In the genomic region with DNA sequence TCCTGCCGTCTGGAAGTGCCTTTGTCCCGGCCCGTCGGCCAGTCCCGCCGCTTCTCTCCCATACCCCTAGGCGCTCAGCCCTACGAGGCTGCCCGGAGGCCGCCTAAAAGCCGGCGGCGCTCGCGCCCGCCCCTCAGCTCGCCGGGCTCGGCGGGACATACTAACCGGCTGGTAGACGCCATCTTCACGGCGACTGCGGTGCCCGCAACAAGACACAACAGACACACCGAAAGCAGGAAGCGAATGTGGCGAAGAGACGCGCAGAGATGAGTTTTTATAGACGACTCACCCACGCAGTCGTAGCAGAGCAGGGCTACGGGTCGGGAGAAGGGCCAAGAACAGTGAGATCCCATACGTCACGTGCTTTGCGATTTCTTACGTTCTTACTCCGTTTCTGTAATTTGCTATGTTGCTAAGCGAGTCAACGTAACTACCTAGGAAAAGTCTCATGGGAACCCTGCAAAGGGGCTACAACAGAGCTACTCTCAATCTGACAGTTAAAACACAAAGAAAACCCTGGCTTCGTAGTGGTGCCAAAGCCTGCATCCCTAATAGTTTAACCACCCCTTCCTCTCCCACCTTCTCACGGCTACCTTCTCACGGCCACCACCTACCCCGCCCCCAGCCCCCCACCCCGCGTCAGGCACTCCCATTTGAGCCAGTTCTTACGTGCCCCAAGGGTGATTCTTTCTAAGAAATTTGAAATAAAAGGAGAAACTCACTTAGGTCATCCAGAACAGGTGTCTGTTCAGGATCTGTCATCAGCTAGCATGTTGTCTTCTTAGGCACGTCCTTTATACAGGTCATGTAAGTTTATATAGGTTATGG, we compare ENCODE assay signal across 1 cellular context.
TF ChIP-seq lines count a peak whose summit lies in the region.

A gene with protein sequence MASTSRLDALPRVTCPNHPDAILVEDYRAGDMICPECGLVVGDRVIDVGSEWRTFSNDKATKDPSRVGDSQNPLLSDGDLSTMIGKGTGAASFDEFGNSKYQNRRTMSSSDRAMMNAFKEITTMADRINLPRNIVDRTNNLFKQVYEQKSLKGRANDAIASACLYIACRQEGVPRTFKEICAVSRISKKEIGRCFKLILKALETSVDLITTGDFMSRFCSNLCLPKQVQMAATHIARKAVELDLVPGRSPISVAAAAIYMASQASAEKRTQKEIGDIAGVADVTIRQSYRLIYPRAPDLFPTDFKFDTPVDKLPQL (minus strand): TSS at position 250 of the 828 bp plus-strand sequence. CDS start 68 bp downstream, at position 182.

TF ChIP-seq in HepG2, 621 proteins besides CTCF, POLR2A, EP300 and RAD21 (continued from another document):
- TF ChIP-seq SOX13 (IDR thresholded peaks at IDR 0.05) (peak; percentile 34; the same call in 1 of the 2 replicates), SOX13 (CRISPR knock-in tag; conservative IDR thresholded peaks at IDR 0.05 in 1 of 2, IDR thresholded peaks at IDR 0.05 in 1 of 2) (peak in 1 of 2 experiments; percentile 65; a peak in 2 of 4 replicates), SAP130 (CRISPR knock-in tag; IDR thresholded peaks at IDR 0.05; ENCODE audit: low read depth) (peak; percentile 96), TRIM24 (CRISPR knock-in tag; IDR thresholded peaks at IDR 0.05) (no peak), ZNF549 (CRISPR knock-in tag; IDR thresholded peaks at IDR 0.05) (no peak), PRDM4 (CRISPR knock-in tag; IDR thresholded peaks at IDR 0.05; ENCODE audit: borderline replicate concordance) (no peak), KMT2B (CRISPR knock-in tag; IDR thresholded peaks at IDR 0.05) (peak; percentile 96), SP140L (CRISPR knock-in tag; IDR thresholded peaks at IDR 0.05; ENCODE audit: borderline replicate concordance) (no peak; the same call in 1 of the 2 replicates), ZHX1 (CRISPR knock-in tag; IDR thresholded peaks at IDR 0.05; ENCODE audit: low read depth) (peak; percentile 88; the same call in 1 of the 2 replicates)
- TF ChIP-seq, protein P1, sequence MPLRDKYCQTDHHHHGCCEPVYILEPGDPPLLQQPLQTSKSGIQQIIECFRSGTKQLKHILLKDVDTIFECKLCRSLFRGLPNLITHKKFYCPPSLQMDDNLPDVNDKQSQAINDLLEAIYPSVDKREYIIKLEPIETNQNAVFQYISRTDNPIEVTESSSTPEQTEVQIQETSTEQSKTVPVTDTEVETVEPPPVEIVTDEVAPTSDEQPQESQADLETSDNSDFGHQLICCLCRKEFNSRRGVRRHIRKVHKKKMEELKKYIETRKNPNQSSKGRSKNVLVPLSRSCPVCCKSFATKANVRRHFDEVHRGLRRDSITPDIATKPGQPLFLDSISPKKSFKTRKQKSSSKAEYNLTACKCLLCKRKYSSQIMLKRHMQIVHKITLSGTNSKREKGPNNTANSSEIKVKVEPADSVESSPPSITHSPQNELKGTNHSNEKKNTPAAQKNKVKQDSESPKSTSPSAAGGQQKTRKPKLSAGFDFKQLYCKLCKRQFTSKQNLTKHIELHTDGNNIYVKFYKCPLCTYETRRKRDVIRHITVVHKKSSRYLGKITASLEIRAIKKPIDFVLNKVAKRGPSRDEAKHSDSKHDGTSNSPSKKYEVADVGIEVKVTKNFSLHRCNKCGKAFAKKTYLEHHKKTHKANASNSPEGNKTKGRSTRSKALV (CRISPR knock-in tag; IDR thresholded peaks at IDR 0.05) = no peak
